ENCODE assay signal across 26 cellular contexts in the genomic region with DNA sequence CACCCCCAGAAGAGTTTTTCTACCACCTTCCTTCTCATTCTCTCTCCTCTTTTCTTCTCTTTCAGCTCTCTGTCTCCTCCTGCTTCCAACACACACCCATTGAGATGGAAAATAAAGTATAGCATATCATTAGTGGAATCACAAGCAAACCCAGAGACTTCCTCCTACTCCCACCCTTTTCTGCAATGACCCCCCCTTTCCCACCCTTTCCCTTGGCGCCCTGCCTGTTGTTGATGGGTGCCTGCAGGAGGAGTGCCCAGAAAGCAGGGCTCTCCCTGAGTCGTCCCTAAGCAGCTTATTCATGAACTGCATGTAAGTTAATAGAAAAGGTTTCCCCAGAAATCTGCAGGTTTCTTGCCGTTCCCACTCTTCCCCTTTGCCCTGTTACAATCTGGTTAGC.
DNase-seq lines count a peak whose midpoint lies in the region; ATAC-seq and TF ChIP-seq lines count a peak whose summit lies in the region.
"Had no signal": no experiment of that assay in that cellular context is flagged by ENCODE, and none has a peak within 500 bp of the region (broad histone marks: within the 10 kb centered on the region; RNA-seq: fewer than 3 reads in every experiment).

No MANE protein-coding gene starts in this region.

- H2AFZ ChIP-seq in OCI-LY7 (ENCODE audit: low read length) = no peak overlapping the region
- H2AFZ ChIP-seq: neural progenitor cell had no signal

- POLR2A ChIA-PET in OCI-LY7 (lab: Charles Lee) = no interaction called here

- H3K18ac ChIP-seq in mesendoderm (ENCODE audit: low read length) = no peak overlapping the region

- no peaks in the 10 kb centered on the region for H3K79me1 ChIP-seq in mesendoderm (ENCODE audit: low read length)

- H4K20me1 ChIP-seq in OCI-LY7 (ENCODE audit: insufficient read depth, low read length) = no peaks in the 10 kb centered on the region

- H3K27me3 Mint-ChIP-seq in glutamatergic neuron (ENCODE audit: unreplicated experiment) = peaks cover 8% of the 10 kb centered on the region
- H3K27me3 Mint-ChIP-seq: memory B cell; stimulated activated memory B cell treated with anti-CD40 and anti-IgM and Interleukin-4, amounts not matched to agents 10 μg/mL and 1 μg/mL and 100 μg/mL, for 72 hours had no signal

- H3K36me3 Mint-ChIP-seq in glutamatergic neuron (ENCODE audit: unreplicated experiment) = no peaks in the 10 kb centered on the region
- H3K36me3 Mint-ChIP-seq: memory B cell; neural progenitor cell; stimulated activated memory B cell treated with anti-CD40 and anti-IgM and Interleukin-4, amounts not matched to agents 10 μg/mL and 1 μg/mL and 100 μg/mL, for 72 hours had no signal

- no peak overlapping the region for H3K4ac ChIP-seq in mesendoderm (ENCODE audit: low read depth, low read length)

- no peaks in the 10 kb centered on the region for H3K27me3 ChIP-seq in mesendoderm (ENCODE audit: insufficient read depth, low read length, poor library complexity)
- H3K27me3 ChIP-seq: ascending aorta, pancreas had no signal

- intact Hi-C loops in OCI-LY7 (cut with micrococcal nuclease; ENCODE audit: unreplicated experiment) = no loop called here

- H3K27ac ChIP-seq in mesendoderm (ENCODE audit: low read depth, low read length) (no peak overlapping the region), OCI-LY7 (ENCODE audit: low read depth, low read length, poor library complexity, severe bottlenecking) (no peak overlapping the region)
- H3K27ac ChIP-seq: ascending aorta, C4-2B, cardiac muscle cell, HL-60, neural progenitor cell, pancreas, skin epidermis had no signal

- H2BK120ac ChIP-seq in mesendoderm (ENCODE audit: low read depth, low read length) = no peak overlapping the region

- TF ChIP-seq CTCF in glutamatergic neuron (IDR thresholded peaks at IDR 0.05; ENCODE audit: partially characterized antibody, unreplicated experiment) (no peak), OCI-LY7 (conservative IDR thresholded peaks at IDR 0.05; ENCODE audit: low read length) (no peak)

- H3K9me2 ChIP-seq in OCI-LY7 (ENCODE audit: insufficient read depth, low read length) = no peaks in the 10 kb centered on the region

- peaks cover 7% of the 10 kb centered on the region for H3K9me3 Mint-ChIP-seq in glutamatergic neuron (ENCODE audit: unreplicated experiment)
- H3K9me3 Mint-ChIP-seq: memory B cell; neural progenitor cell; stimulated activated memory B cell treated with anti-CD40 and anti-IgM and Interleukin-4, amounts not matched to agents 10 μg/mL and 1 μg/mL and 100 μg/mL, for 72 hours had no signal

- H3K27ac Mint-ChIP-seq in glutamatergic neuron (ENCODE audit: unreplicated experiment) = peak overlapping the region; percentile 94
- H3K27ac Mint-ChIP-seq: memory B cell; neural progenitor cell; stimulated activated memory B cell treated with anti-CD40 and anti-IgM and Interleukin-4, amounts not matched to agents 10 μg/mL and 1 μg/mL and 100 μg/mL, for 72 hours had no signal

- DNase-seq in COR-L47 (lab: John Stamatoyannopoulos, UW) = peak; percentile 11
- DNase-seq in DMS79 treated with DMSO at 0.1 percent for 48 hours (lab: John Stamatoyannopoulos, UW) = peak; percentile 85
- peak; percentile 19 for DNase-seq in NCI-H2171 (lab: John Stamatoyannopoulos, UW)
- no peak for DNase-seq in glutamatergic neuron
- DNase-seq in mesendoderm = no peak
- DNase-seq in OCI-LY7 (ENCODE audit: low spot score) = no peak
- DNase-seq: activated T-cell treated with anti-CD3 and anti-CD28 coated beads, Interleukin-2, amount 50 U/mL, for 48 hours; Calu3; effector CD4-positive, alpha-beta T cell; hippocampal formation; KG1; NCI-H1417 treated with DMSO at 0.1 percent for 48 hours; NCI-H774; pancreas; trophoblast cell had no signal

- no peak for ATAC-seq in GM18511 (IDR thresholded peaks at IDR 0.05; ENCODE audit: unreplicated experiment)
- ATAC-seq: GM12878; pancreas; stimulated activated memory B cell treated with anti-CD40 and anti-IgM and Interleukin-4, amounts not matched to agents 10 μg/mL and 1 μg/mL and 100 μg/mL, for 72 hours had no signal

- H4K8ac ChIP-seq in mesendoderm (ENCODE audit: low read depth, low read length) = no peak overlapping the region

- CTCF ChIA-PET in OCI-LY7 (lab: Charles Lee; ENCODE audit: unreplicated experiment) = no interaction called here

- H2AK5ac ChIP-seq in mesendoderm (ENCODE audit: low read length) = no peak overlapping the region

- H3K4me3 Mint-ChIP-seq in glutamatergic neuron (ENCODE audit: unreplicated experiment) = no peak overlapping the region
- H3K4me3 Mint-ChIP-seq: memory B cell; neural progenitor cell; stimulated activated memory B cell treated with anti-CD40 and anti-IgM and Interleukin-4, amounts not matched to agents 10 μg/mL and 1 μg/mL and 100 μg/mL, for 72 hours had no signal

- H3K4me3 ChIP-seq in mesendoderm (ENCODE audit: low read length) (no peak overlapping the region), OCI-LY7 (ENCODE audit: low read depth, low read length, poor library complexity, severe bottlenecking) (no peak overlapping the region)
- H3K4me3 ChIP-seq: ascending aorta, cardiac muscle cell, GM12878, HAP-1, neural progenitor cell, pancreas, skin epidermis had no signal

- H3K4me2 ChIP-seq in mesendoderm (ENCODE audit: low read length) = no peak overlapping the region
- no peak overlapping the region for H3K4me2 ChIP-seq in OCI-LY7 (ENCODE audit: low read length)
- H3K4me2 ChIP-seq: neural progenitor cell had no signal

- no peaks in the 10 kb centered on the region for H3K9me3 ChIP-seq in OCI-LY7 (ENCODE audit: low read length)
- H3K9me3 ChIP-seq: ascending aorta, HAP-1, pancreas had no signal

- peaks cover 45% of the 10 kb centered on the region for H3K4me1 Mint-ChIP-seq in glutamatergic neuron (ENCODE audit: low read depth, unreplicated experiment)
- H3K4me1 Mint-ChIP-seq: memory B cell had no signal

- H3K36me3 ChIP-seq in mesendoderm (ENCODE audit: control insufficient read depth, insufficient read depth, low read length) (no peaks in the 10 kb centered on the region), OCI-LY7 (ENCODE audit: insufficient read depth, low read length) (no peaks in the 10 kb centered on the region)
- H3K36me3 ChIP-seq: ascending aorta, cardiac muscle cell, HAP-1, neural progenitor cell, pancreas had no signal

- no peak overlapping the region for H4K5ac ChIP-seq in mesendoderm (ENCODE audit: low read length)

- no peak overlapping the region for H3K56ac ChIP-seq in mesendoderm (ENCODE audit: low read length)

- no peak overlapping the region for H2BK5ac ChIP-seq in mesendoderm (ENCODE audit: low read length)

- BruUV-seq in OCI-LY7 (replicated peaks; lab: Mats Ljungman, UMichigan) = no TSS peak

- no peak overlapping the region for H3K23ac ChIP-seq in mesendoderm (ENCODE audit: low read length)

- no peak overlapping the region for H3K9ac ChIP-seq in mesendoderm (ENCODE audit: low read length)
- H3K9ac ChIP-seq: neural progenitor cell had no signal

- no peak overlapping the region for H2BK15ac ChIP-seq in mesendoderm (replicated peaks; ENCODE audit: low read depth)

- H3K79me2 ChIP-seq in mesendoderm (ENCODE audit: control insufficient read depth, insufficient read depth, low read length) (no peaks in the 10 kb centered on the region), OCI-LY7 (ENCODE audit: insufficient read depth, low read depth, low read length) (no peaks in the 10 kb centered on the region)

- peaks cover 2% of the 10 kb centered on the region for H3K4me1 ChIP-seq in mesendoderm (ENCODE audit: control insufficient read depth, low read depth, low read length)
- H3K4me1 ChIP-seq in OCI-LY7 (ENCODE audit: insufficient read depth, low read length, poor library complexity, severe bottlenecking) = no peaks in the 10 kb centered on the region
- H3K4me1 ChIP-seq: HAP-1, pancreas had no signal

- WGBS in mesendoderm (ENCODE audit: extremely low coverage, insufficient coverage, low lambda C conversion rate) = no CpG with 5 or more reads among the region's 3 CpGs

Comparison
In these comparisons a context has a peak if more than half of its experiments do, and no peak if none do; other contexts are left out.
1. DNase-seq: peak in COR-L47 (single experiment), DMS79 treated with DMSO at 0.1 percent for 48 hours (single experiment) and NCI-H2171 (single experiment); none in glutamatergic neuron (single experiment), mesendoderm (single experiment) and OCI-LY7 (single experiment).